Comparison of ENCODE assay signal across 8 cellular contexts in the genomic region with DNA sequence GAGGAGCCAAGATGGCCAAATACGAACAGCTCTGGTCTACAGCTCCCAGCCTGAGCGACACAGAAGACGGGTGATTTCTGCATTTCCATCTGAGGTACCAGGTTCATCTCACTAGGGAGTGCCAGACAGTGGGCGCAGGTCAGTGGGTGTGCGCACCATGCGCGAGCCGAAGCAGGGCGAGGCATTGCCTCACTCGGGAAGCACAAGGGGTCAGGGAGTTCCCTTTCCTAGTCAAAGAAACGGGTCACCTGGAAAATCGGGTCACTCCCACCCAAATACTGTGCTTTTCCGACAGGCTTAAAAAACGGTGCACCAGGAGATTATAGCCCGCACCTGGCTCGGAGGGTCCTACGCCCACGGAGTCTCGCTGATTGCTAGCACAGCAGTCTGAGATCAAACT. TPM values are rescaled to one million over a fixed set of nuclear protein-coding genes. Genes with fewer than 3 reads are reported as not detected.
"Had no signal": no experiment of that assay in that cellular context is flagged by ENCODE, and none has a peak within 500 bp of the region (broad histone marks: within the 10 kb centered on the region; RNA-seq: fewer than 3 reads in every experiment).

No MANE protein-coding gene starts in this region.

RNA-seq across cellular contexts. Expression of a gene that starts 19.7 kb away (rescaled TPM):
- total RNA-seq: kidney epithelial cell, left colon, left lobe of liver, left ventricle myocardium inferior, left ventricle myocardium superior, lower lobe of right lung, mononuclear cell, mucosa of descending colon had no signal
